ENCODE assay signal across 10 cellular contexts in the genomic region with DNA sequence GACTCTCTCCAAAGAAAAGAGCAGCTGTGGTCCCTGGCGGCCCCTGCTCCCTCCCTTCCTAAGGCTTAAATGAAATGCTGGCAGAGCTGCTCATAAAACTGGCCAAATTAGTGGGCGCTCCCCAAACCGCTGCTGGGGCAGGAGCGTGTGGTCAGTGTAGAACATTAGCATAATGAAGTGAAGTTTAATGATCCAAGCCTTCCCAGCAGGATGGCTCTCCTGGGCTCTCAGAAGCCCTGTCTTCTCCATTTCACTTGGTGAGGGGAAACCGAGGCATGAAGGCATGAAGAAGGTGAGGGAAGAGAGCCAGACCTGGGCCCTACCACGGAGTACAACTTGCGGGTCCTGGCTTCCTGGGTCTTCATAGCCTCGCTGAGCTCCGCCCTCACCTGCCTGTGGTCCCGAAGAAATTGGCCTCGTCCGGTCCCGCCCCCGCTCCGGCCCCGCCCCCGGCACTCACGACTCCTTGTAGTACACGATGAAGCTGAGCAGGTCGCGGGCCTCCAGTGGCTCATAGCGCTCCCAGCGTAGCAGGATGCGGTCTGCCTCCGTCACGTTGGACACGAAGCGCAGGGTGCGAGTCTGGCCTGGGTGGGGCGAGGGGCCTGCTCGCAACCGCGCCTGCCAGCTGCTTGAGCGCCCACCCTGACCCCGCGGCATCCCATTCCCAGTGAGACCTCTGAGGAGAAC. TPM values are rescaled to one million over a fixed set of nuclear protein-coding genes. Genes with fewer than 3 reads are reported as not detected.
DNase-seq lines count a peak whose midpoint lies in the region; ATAC-seq and TF ChIP-seq lines count a peak whose summit lies in the region.
"Had no signal": no experiment of that assay in that cellular context is flagged by ENCODE, and none has a peak within 500 bp of the region (broad histone marks: within the 10 kb centered on the region; RNA-seq: fewer than 3 reads in every experiment).

No MANE protein-coding gene starts in this region.

- DNase-seq in cardiac muscle cell (ENCODE audit: low read depth in 1 of 2, low spot score in 1 of 2) (peak; percentile 21 to 32), right atrium auricular region (ENCODE audit: low spot score) (no peak), astrocyte of the cerebellum (ENCODE audit: low read depth) (peak; percentile 70), nephron progenitor cell (peak; percentile 59), upper lobe of right lung (peak; percentile 81), NCI-H446 treated with DMSO at 0.1 percent for 48 hours (lab: John Stamatoyannopoulos, UW) (no peak), dedifferentiated amniotic fluid mesenchymal stem cell (ENCODE audit: extremely low spot score) (no peak), posterior vena cava (ENCODE audit: low spot score) (no peak)

- peak overlapping the region; percentile 52 for H3K4me3 Mint-ChIP-seq in nephron progenitor cell

- no peak for TF ChIP-seq CTCF in cardiac muscle cell (IDR thresholded peaks at IDR 0.05; ENCODE audit: low read depth, low read length)
- TF ChIP-seq CTCF in right atrium auricular region (IDR thresholded peaks at IDR 0.05), result no peak
- no peak for TF ChIP-seq CTCF in astrocyte of the cerebellum (IDR thresholded peaks at IDR 0.05; ENCODE audit: low read depth, low read length, missing control alignments)
- TF ChIP-seq CTCF in nephron progenitor cell (IDR thresholded peaks at IDR 0.05), result no peak
- TF ChIP-seq CTCF in upper lobe of right lung (IDR thresholded peaks at IDR 0.05), result no peak

- H3K36me3 Mint-ChIP-seq in nephron progenitor cell (ENCODE audit: low read depth), result no peaks in the 10 kb centered on the region

- H3K4me1 ChIP-seq in cardiac muscle cell (ENCODE audit: low read depth), result peaks cover 6% of the 10 kb centered on the region
- peaks cover 0 to 32% of the 10 kb centered on the region in 2 donors for H3K4me1 ChIP-seq in right atrium auricular region
- H3K4me1 ChIP-seq in upper lobe of right lung, result peaks cover 4% of the 10 kb centered on the region

- peak; percentile 53 for ATAC-seq in upper lobe of right lung

- H3K27ac ChIP-seq in cardiac muscle cell, result no peak overlapping the region
- no peak overlapping the region for H3K27ac ChIP-seq in right atrium auricular region
- H3K27ac ChIP-seq in upper lobe of right lung, result no peak overlapping the region
- H3K27ac ChIP-seq: epithelial cell of prostate had no signal

- no peak overlapping the region for H3K27ac Mint-ChIP-seq in nephron progenitor cell

- no peaks in the 10 kb centered on the region for H3K36me3 ChIP-seq in cardiac muscle cell
- H3K36me3 ChIP-seq in right atrium auricular region, result no peaks in the 10 kb centered on the region
- H3K36me3 ChIP-seq in upper lobe of right lung, result no peaks in the 10 kb centered on the region

- H3K9me3 ChIP-seq in cardiac muscle cell (ENCODE audit: low read depth) (no peaks in the 10 kb centered on the region), right atrium auricular region (no peaks in the 10 kb centered on the region), upper lobe of right lung (no peaks in the 10 kb centered on the region)

- H3K4me3 ChIP-seq in cardiac muscle cell (no peak overlapping the region), right atrium auricular region (no peak overlapping the region), astrocyte of the cerebellum (ENCODE audit: low read depth, low read length) (no peak overlapping the region), upper lobe of right lung (no peak overlapping the region)

- intact Hi-C loops in upper lobe of right lung (cut with DNase I) (no loop called here), posterior vena cava (cut with DNase I) (no loop called here)

- in situ Hi-C loops in astrocyte of the cerebellum (cut with HindIII; ENCODE audit: low sequenced_read_pairs), result no loop called here

- peaks cover 91% of the 10 kb centered on the region for H3K27me3 Mint-ChIP-seq in nephron progenitor cell (ENCODE audit: low read depth, poor library complexity)

- H3K27me3 ChIP-seq in cardiac muscle cell (peaks cover 76% of the 10 kb centered on the region), right atrium auricular region (peaks cover 0 to 5% of the 10 kb centered on the region in 2 donors), upper lobe of right lung (peaks cover 69% of the 10 kb centered on the region)

- H3K4me1 Mint-ChIP-seq in nephron progenitor cell, result peaks cover 47% of the 10 kb centered on the region

- no peaks in the 10 kb centered on the region for H3K9me3 Mint-ChIP-seq in nephron progenitor cell

RNA-seq across cellular contexts. Expression of a gene that starts 10.3 kb away (rescaled TPM):
- total RNA-seq in cardiac muscle cell (0.18 and 0.21 TPM in 2 replicates), right atrium auricular region (not detected), upper lobe of right lung (not detected), posterior vena cava (under 1 TPM; 0.19 to 0.23 TPM)
- polyA plus RNA-seq in cardiac muscle cell, result 0.11 and 0.30 TPM in 2 replicates
- total RNA-seq: pulmonary artery endothelial cell had no signal

RNA-seq across cellular contexts. Expression of a gene that starts 12.1 kb away (rescaled TPM):
- total RNA-seq in cardiac muscle cell, result 3.6 and 3.8 TPM in 2 replicates
- polyA plus RNA-seq in cardiac muscle cell, result 2.4 and 3.9 TPM in 2 replicates
- 1 to 10 TPM in 1 of 2 donors, under 1 TPM in 1; 0.43 to 1.7 TPM for total RNA-seq in right atrium auricular region
- total RNA-seq in upper lobe of right lung, result 1.2 TPM
- total RNA-seq in posterior vena cava, result 1 to 10 TPM; 3.5 to 3.9 TPM

RNA-seq across cellular contexts. Expression of a gene that starts 32.0 kb away (rescaled TPM):
- 2.7 and 3.8 TPM in 2 replicates for total RNA-seq in cardiac muscle cell
- polyA plus RNA-seq in cardiac muscle cell, result 1.1 and 5.2 TPM in 2 replicates
- total RNA-seq in right atrium auricular region, result under 1 TPM; 0.30 to 0.98 TPM
- 3.8 TPM for total RNA-seq in upper lobe of right lung
- 1 to 10 TPM; 3.2 to 3.4 TPM for total RNA-seq in posterior vena cava

RNA-seq across cellular contexts. Expression of a gene that starts 44.9 kb away (rescaled TPM):
- total RNA-seq in cardiac muscle cell, result 0.14 and 0.57 TPM in 2 replicates
- 0.59 and 1.1 TPM in 2 replicates for polyA plus RNA-seq in cardiac muscle cell
- 10 to 100 TPM in 1 of 2 donors, 1 to 10 TPM in 1; 7.9 to 12.5 TPM for total RNA-seq in right atrium auricular region
- 17.9 TPM for total RNA-seq in upper lobe of right lung
- 10 to 100 TPM; 14.5 to 14.6 TPM for total RNA-seq in posterior vena cava

Comparison
In these comparisons a context has a peak if more than half of its experiments do, and no peak if none do; other contexts are left out.
1. DNase-seq: peak in cardiac muscle cell (2 of 2), astrocyte of the cerebellum (single experiment), nephron progenitor cell (single experiment) and upper lobe of right lung (single experiment); none in right atrium auricular region (single experiment), NCI-H446 treated with DMSO at 0.1 percent for 48 hours (single experiment), dedifferentiated amniotic fluid mesenchymal stem cell (single experiment) and posterior vena cava (single experiment).